18 cellular contexts compared by ENCODE assay signal in genomic region chr6:106149472-106150069, GRCh38.
DNase-seq lines count a peak whose midpoint lies in the region; ATAC-seq and TF ChIP-seq lines count a peak whose summit lies in the region.
"Had no signal": no experiment of that assay in that cellular context is flagged by ENCODE, and none has a peak within 500 bp of the region (broad histone marks: within the 10 kb centered on the region; RNA-seq: fewer than 3 reads in every experiment).

No MANE protein-coding gene starts in this region.

- POLR2A ChIA-PET in naive thymus-derived CD4-positive, alpha-beta T cell (lab: Charles Lee): no interaction called here

- H3K4me1 Mint-ChIP-seq in activated T-helper 17 cell treated with anti-CD3 and anti-CD28 coated beads, Interleukin-2, amount 50 U/mL, for 72 hours: peaks cover 37% of the 10 kb centered on the region
- peaks cover 0 to 48% (median 10%) of the 10 kb centered on the region in 7 donors for H3K4me1 Mint-ChIP-seq in naive thymus-derived CD4-positive, alpha-beta T cell

- no peaks in the 10 kb centered on the region for H3K9me3 ChIP-seq in naive thymus-derived CD4-positive, alpha-beta T cell (ENCODE audit: control insufficient read depth in 2 of 3, low read length in 3 of 3)
- H3K9me3 ChIP-seq in psoas muscle (no peaks in the 10 kb centered on the region), esophagus squamous epithelium (no peaks in the 10 kb centered on the region)
- H3K9me3 ChIP-seq: ascending aorta had no signal

- no peak overlapping the region for H3K4me3 ChIP-seq in naive thymus-derived CD4-positive, alpha-beta T cell (ENCODE audit: low read length)
- H3K4me3 ChIP-seq in psoas muscle (no peak overlapping the region), esophagus squamous epithelium (no peak overlapping the region)
- H3K4me3 ChIP-seq: ascending aorta; BLaER1 treated with 17β-estradiol and CSF1 and Interleukin-3, amounts not matched to agents 10 nM and 100 nM; GM23338; skin epidermis had no signal

- H3K9me3 Mint-ChIP-seq in activated T-helper 17 cell treated with anti-CD3 and anti-CD28 coated beads, Interleukin-2, amount 50 U/mL, for 72 hours: peaks cover 8% of the 10 kb centered on the region
- H3K9me3 Mint-ChIP-seq in naive thymus-derived CD4-positive, alpha-beta T cell: peaks cover 0 to 11% (median 0%) of the 10 kb centered on the region in 11 donors
- H3K9me3 Mint-ChIP-seq: GM23338 had no signal

- 93 to 95% (median 95%) methylated on average over 1 of the region's 1 CpG for WGBS in psoas muscle, 3 donors
- 71 to 93% methylated on average over 1 of the region's 1 CpG for WGBS in esophagus squamous epithelium, 2 donors

- TF ChIP-seq CTCF in psoas muscle (IDR thresholded peaks at IDR 0.05) (no peak), esophagus squamous epithelium (IDR thresholded peaks at IDR 0.05) (no peak)

- H3K4me3 Mint-ChIP-seq in activated T-helper 17 cell treated with anti-CD3 and anti-CD28 coated beads, Interleukin-2, amount 50 U/mL, for 72 hours: no peak overlapping the region
- peak overlapping the region in 1 of 10 donors; percentile 18 for H3K4me3 Mint-ChIP-seq in naive thymus-derived CD4-positive, alpha-beta T cell
- H3K4me3 Mint-ChIP-seq: GM23338; stimulated activated memory B cell treated with anti-CD40 and anti-IgM and Interleukin-4, amounts not matched to agents 10 μg/mL and 1 μg/mL and 100 μg/mL, for 72 hours had no signal

- no peak overlapping the region for H3K27ac ChIP-seq in naive thymus-derived CD4-positive, alpha-beta T cell (ENCODE audit: low read depth, low read length)
- H3K27ac ChIP-seq in psoas muscle (no peak overlapping the region), esophagus squamous epithelium (no peak overlapping the region)
- H3K27ac ChIP-seq: ascending aorta; BLaER1 treated with 17β-estradiol and CSF1 and Interleukin-3, amounts not matched to agents 10 nM and 100 nM; skin epidermis had no signal

- peak; percentile 58 to 59 for ATAC-seq in activated CD4-positive, CD25-positive, alpha-beta regulatory T cell treated with anti-CD3 and anti-CD28 coated beads, Interleukin-2, amount 50 U/mL, for 24 hours
- peak; percentile 31 for ATAC-seq in HG02798 (IDR thresholded peaks at IDR 0.05; ENCODE audit: poor library complexity, unreplicated experiment)
- peak; percentile 26 for ATAC-seq in activated T-helper 17 cell treated with anti-CD3 and anti-CD28 coated beads, Interleukin-2, amount 50 U/mL, for 72 hours (replicated peaks)
- ATAC-seq in naive thymus-derived CD4-positive, alpha-beta T cell: peak; percentile 67
- ATAC-seq in psoas muscle: no peak
- ATAC-seq: GM23338; left ventricle myocardium superior; stimulated activated memory B cell treated with anti-CD40 and anti-IgM and Interleukin-4, amounts not matched to agents 10 μg/mL and 1 μg/mL and 100 μg/mL, for 72 hours had no signal

- peaks cover 0 to 24% of the 10 kb centered on the region in 2 donors for H3K4me1 ChIP-seq in naive thymus-derived CD4-positive, alpha-beta T cell (ENCODE audit: control insufficient read depth in 2 of 2, insufficient read depth in 2 of 2, low read length in 2 of 2)
- H3K4me1 ChIP-seq in psoas muscle (no peaks in the 10 kb centered on the region), esophagus squamous epithelium (no peaks in the 10 kb centered on the region)
- H3K4me1 ChIP-seq: ascending aorta had no signal

- no peaks in the 10 kb centered on the region for H3K27me3 Mint-ChIP-seq in activated T-helper 17 cell treated with anti-CD3 and anti-CD28 coated beads, Interleukin-2, amount 50 U/mL, for 72 hours
- H3K27me3 Mint-ChIP-seq in naive thymus-derived CD4-positive, alpha-beta T cell: no peaks in the 10 kb centered on the region
- H3K27me3 Mint-ChIP-seq: stimulated activated memory B cell treated with anti-CD40 and anti-IgM and Interleukin-4, amounts not matched to agents 10 μg/mL and 1 μg/mL and 100 μg/mL, for 72 hours had no signal

- no peaks in the 10 kb centered on the region for H3K36me3 Mint-ChIP-seq in activated T-helper 17 cell treated with anti-CD3 and anti-CD28 coated beads, Interleukin-2, amount 50 U/mL, for 72 hours (ENCODE audit: low read depth)
- peaks cover 0 to 12% (median 0%) of the 10 kb centered on the region in 5 donors for H3K36me3 Mint-ChIP-seq in naive thymus-derived CD4-positive, alpha-beta T cell
- H3K36me3 Mint-ChIP-seq: stimulated activated memory B cell treated with anti-CD40 and anti-IgM and Interleukin-4, amounts not matched to agents 10 μg/mL and 1 μg/mL and 100 μg/mL, for 72 hours had no signal

- intact Hi-C loops in naive thymus-derived CD4-positive, alpha-beta T cell (cut with micrococcal nuclease): loop anchor here in 1 of 2 donors (1.0 kb wide), 1 partner anchor 15 kb away; no protein-coding TSS in a partner anchor
- intact Hi-C loops in psoas muscle (cut with DNase I): no loop called here
- intact Hi-C loops in esophagus squamous epithelium (cut with DNase I): no loop called here

- no peaks in the 10 kb centered on the region for H3K36me3 ChIP-seq in naive thymus-derived CD4-positive, alpha-beta T cell (ENCODE audit: control insufficient read depth in 2 of 3, insufficient read depth in 3 of 3, low read length in 3 of 3)
- H3K36me3 ChIP-seq in psoas muscle (ENCODE audit: insufficient read depth in 1 of 2, low read depth in 1 of 2) (no peaks in the 10 kb centered on the region), esophagus squamous epithelium (no peaks in the 10 kb centered on the region)
- H3K36me3 ChIP-seq: ascending aorta; BLaER1 treated with 17β-estradiol and CSF1 and Interleukin-3, amounts not matched to agents 10 nM and 100 nM had no signal

- H3K27me3 ChIP-seq in naive thymus-derived CD4-positive, alpha-beta T cell (ENCODE audit: control insufficient read depth in 2 of 2, insufficient read depth in 2 of 2, low read length in 2 of 2): no peaks in the 10 kb centered on the region
- no peaks in the 10 kb centered on the region for H3K27me3 ChIP-seq in psoas muscle (ENCODE audit: insufficient read depth in 3 of 3, low read length in 2 of 3)
- H3K27me3 ChIP-seq in esophagus squamous epithelium: no peaks in the 10 kb centered on the region
- H3K27me3 ChIP-seq: ascending aorta; BLaER1 treated with 17β-estradiol and CSF1 and Interleukin-3, amounts not matched to agents 10 nM and 100 nM had no signal

- no peak overlapping the region for H3K27ac Mint-ChIP-seq in activated T-helper 17 cell treated with anti-CD3 and anti-CD28 coated beads, Interleukin-2, amount 50 U/mL, for 72 hours
- H3K27ac Mint-ChIP-seq in naive thymus-derived CD4-positive, alpha-beta T cell: peak overlapping the region in 7 of 9 donors; percentile 2 to 65 (median 44)
- H3K27ac Mint-ChIP-seq: GM23338; stimulated activated memory B cell treated with anti-CD40 and anti-IgM and Interleukin-4, amounts not matched to agents 10 μg/mL and 1 μg/mL and 100 μg/mL, for 72 hours had no signal

- no peak for DNase-seq in activated CD4-positive, CD25-positive, alpha-beta regulatory T cell (lab: John Stamatoyannopoulos, UW)
- peak in 2 of 9 donors; percentile 7 to 15 for DNase-seq in naive thymus-derived CD4-positive, alpha-beta T cell
- no peak for DNase-seq in psoas muscle
- no peak for DNase-seq in NCI-H128 (lab: John Stamatoyannopoulos, UW; ENCODE audit: unreplicated experiment)
- DNase-seq in esophagus squamous epithelium (lab: John Stamatoyannopoulos, UW): no peak
- DNase-seq: 8988T, cortex of kidney, left ventricle myocardium superior, NCI-H1436 treated with DMSO at 0.1 percent for 48 hours, trophoblast cell had no signal

- TF ChIP-seq POLR2A in esophagus squamous epithelium (IDR thresholded peaks at IDR 0.05): no peak

- CTCF ChIA-PET in naive thymus-derived CD4-positive, alpha-beta T cell (lab: Charles Lee): no interaction called here

Comparison
In these comparisons a context has a peak if more than half of its experiments do, and no peak if none do; other contexts are left out.
1. ATAC-seq: peak in activated CD4-positive, CD25-positive, alpha-beta regulatory T cell treated with anti-CD3 and anti-CD28 coated beads, Interleukin-2, amount 50 U/mL, for 24 hours (2 of 2), HG02798 (single experiment), activated T-helper 17 cell treated with anti-CD3 and anti-CD28 coated beads, Interleukin-2, amount 50 U/mL, for 72 hours (single experiment) and naive thymus-derived CD4-positive, alpha-beta T cell (single experiment); none in psoas muscle (0 of 4).